Comparison of ENCODE assay signal across 8 cellular contexts in the genomic region with DNA sequence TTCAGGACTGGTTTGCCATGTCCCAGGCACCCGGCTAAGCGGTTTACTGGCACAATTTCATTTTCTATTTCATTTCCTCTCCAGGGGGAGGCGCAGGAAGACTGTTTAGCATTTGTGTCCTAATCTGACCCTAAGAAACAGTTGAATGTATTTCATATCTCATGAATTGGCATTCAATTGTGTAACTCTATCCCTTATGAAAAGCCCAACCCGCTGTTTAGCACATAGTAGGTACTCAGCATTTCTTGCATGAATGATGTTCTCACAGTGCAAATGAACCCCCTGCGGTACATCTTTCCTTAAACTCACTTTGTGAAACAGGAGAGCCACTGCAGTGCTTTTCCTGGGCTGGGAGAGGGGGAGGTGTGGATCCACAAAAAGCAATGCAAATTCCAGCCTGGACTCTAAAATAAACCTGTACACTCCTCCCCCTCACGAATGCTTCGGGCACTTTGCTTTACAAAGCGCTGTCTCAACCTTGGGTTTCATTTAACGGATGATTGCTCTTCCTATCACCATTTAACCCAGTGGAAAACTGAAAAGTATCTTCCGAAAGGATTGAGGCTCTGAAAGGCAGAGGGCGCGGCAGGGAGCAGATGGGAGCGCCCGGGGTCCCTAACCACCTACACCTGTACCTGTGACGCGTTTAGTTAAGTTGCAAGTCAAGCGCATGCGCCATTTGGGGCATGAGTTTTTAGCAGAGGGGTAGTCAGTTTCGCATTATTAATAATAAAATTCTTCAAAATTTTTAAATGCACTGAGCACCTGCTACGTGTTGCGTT. TPM values are rescaled to one million over a fixed set of nuclear protein-coding genes. Genes with fewer than 3 reads are reported as not detected.
A peak's percentile ranks its signal among the peaks of the same experiment; 100 is the strongest.
DNase-seq lines count a peak whose midpoint lies in the region; ATAC-seq and TF ChIP-seq lines count a peak whose summit lies in the region.

No MANE protein-coding gene starts in this region.

- H3K27me3 ChIP-seq in PC-9 (ENCODE audit: insufficient read depth, low read depth), result no peaks in the 10 kb centered on the region

- H3K36me3 Mint-ChIP-seq in activated naive CD4-positive, alpha-beta T cell treated with anti-CD3 and anti-CD28 coated beads, Interleukin-2, amount 50 U/mL, for 72 hours, result peaks cover 38 to 42% of the 10 kb centered on the region in 2 donors

- peak; percentile 30 to 37 for ATAC-seq in activated naive CD4-positive, alpha-beta T cell treated with anti-CD3 and anti-CD28 coated beads, Interleukin-2, amount 50 U/mL, for 72 hours
- ATAC-seq in omental fat pad (ENCODE audit: low FRiP score) (peak; percentile 32), GM21367 (IDR thresholded peaks at IDR 0.05; ENCODE audit: unreplicated experiment) (no peak), GM18502 (IDR thresholded peaks at IDR 0.05; ENCODE audit: poor library complexity, unreplicated experiment) (no peak)

- CTCF ChIA-PET in PC-9 (lab: Charles Lee), result interaction anchor here (0.6 to 1.1 kb wide), 2 partner anchors 72 to 207 kb away, joined by 3 to 4 read pairs; no protein-coding TSS in a partner anchor

- BruUV-seq in PC-9 (replicated peaks; lab: Mats Ljungman, UMichigan), result no TSS peak

- peak overlapping the region; percentile 52 for H3K27ac ChIP-seq in PC-9

- no peak overlapping the region; the same call in 1 of the 2 replicates for H2AFZ ChIP-seq in PC-9

- intact Hi-C loops in PC-9 (cut with micrococcal nuclease; ENCODE audit: unreplicated experiment), result loop anchor here (1.0 to 5.0 kb wide), 5 partner anchors 18 to 391 kb away; no protein-coding TSS in a partner anchor

- peak overlapping the region; percentile 82 for H3K4me3 ChIP-seq in LNCaP clone FGC (ENCODE audit: low read depth, low read length)
- H3K4me3 ChIP-seq in PC-9, result peak overlapping the region; percentile 91

- TF ChIP-seq CTCF in LNCaP clone FGC (IDR thresholded peaks at IDR 0.05; ENCODE audit: control insufficient read depth, extremely low read depth, insufficient read depth) (peak; percentile 72), PC-9 (conservative IDR thresholded peaks at IDR 0.05) (peak; percentile 59; the same call in 1 of the 2 replicates), omental fat pad (IDR thresholded peaks at IDR 0.05) (no peak)

- H3K9me3 ChIP-seq in PC-9 (ENCODE audit: insufficient read depth, low read depth), result no peaks in the 10 kb centered on the region

- H3K79me2 ChIP-seq in PC-9 (ENCODE audit: low read depth), result peaks cover 38% of the 10 kb centered on the region

- H3K9me2 ChIP-seq in PC-9 (ENCODE audit: insufficient read depth), result no peaks in the 10 kb centered on the region

- DNase-seq in DMS79 treated with DMSO at 0.1 percent for 48 hours (lab: John Stamatoyannopoulos, UW) (peak; percentile 88), LNCaP clone FGC (ENCODE audit: low read depth) (peak; percentile 79), PC-9 (peak; percentile 57 to 70), glomerular visceral epithelial cell (ENCODE audit: extremely low spot score) (peak; percentile 70), omental fat pad (ENCODE audit: low spot score) (no peak)
- DNase-seq in activated naive CD4-positive, alpha-beta T cell treated with anti-CD3 and anti-CD28 coated beads, Interleukin-2, amount 50 U/mL, for 72 hours (ENCODE audit: low spot score in 2 of 2), result peak in 1 of 2 donors; percentile 65

- H3K9me3 Mint-ChIP-seq in activated naive CD4-positive, alpha-beta T cell treated with anti-CD3 and anti-CD28 coated beads, Interleukin-2, amount 50 U/mL, for 72 hours, result peaks cover 3 to 5% of the 10 kb centered on the region in 2 donors

- H3K4me1 ChIP-seq in PC-9 (replicated peaks; ENCODE audit: insufficient read depth), result peaks cover 23% of the 10 kb centered on the region

- H3K27ac Mint-ChIP-seq in activated naive CD4-positive, alpha-beta T cell treated with anti-CD3 and anti-CD28 coated beads, Interleukin-2, amount 50 U/mL, for 72 hours, result peak overlapping the region; percentile 96 to 98

- peaks cover 18% of the 10 kb centered on the region for H3K36me3 ChIP-seq in PC-9 (ENCODE audit: low read depth)

- peaks cover 35% of the 10 kb centered on the region for H4K20me1 ChIP-seq in PC-9 (ENCODE audit: insufficient read depth)

- POLR2A ChIA-PET in PC-9 (lab: Charles Lee; ENCODE audit: unreplicated experiment), result no interaction called here

- H3K4me2 ChIP-seq in PC-9, result peak overlapping the region; percentile 89

- H3F3A ChIP-seq in PC-9 (ENCODE audit: insufficient read depth, low read depth), result peaks cover 57% of the 10 kb centered on the region

RNA-seq across cellular contexts. Expression of gene EEF2, which starts 1.2 kb away (rescaled TPM):
- total RNA-seq in PC-9 (2021), result 1,471 and 1,742 TPM in 2 replicates
- 1,000 to 10,000 TPM; 3,216 to 3,705 TPM for total RNA-seq in activated naive CD4-positive, alpha-beta T cell treated with anti-CD3 and anti-CD28 coated beads, Interleukin-2, amount 50 U/mL, for 72 hours
- 1,000 to 10,000 TPM; 1,922 to 2,283 (median 2,030) TPM for total RNA-seq in omental fat pad

RNA-seq across cellular contexts. Expression of gene DAPK3, which starts 15.6 kb away (rescaled TPM):
- total RNA-seq in PC-9 (2021) (38.1 and 46.5 TPM in 2 replicates), omental fat pad (10 to 100 TPM; 40.7 to 71.7 (median 56.9) TPM)
- total RNA-seq in activated naive CD4-positive, alpha-beta T cell treated with anti-CD3 and anti-CD28 coated beads, Interleukin-2, amount 50 U/mL, for 72 hours, result 10 to 100 TPM; 28.4 to 61.4 TPM

RNA-seq across cellular contexts. Expression of gene PIAS4, which starts 21.1 kb away (rescaled TPM):
- 25.5 and 26.5 TPM in 2 replicates for total RNA-seq in PC-9 (2021)
- total RNA-seq in activated naive CD4-positive, alpha-beta T cell treated with anti-CD3 and anti-CD28 coated beads, Interleukin-2, amount 50 U/mL, for 72 hours, result 10 to 100 TPM; 28.0 to 30.6 TPM
- total RNA-seq in omental fat pad, result 10 to 100 TPM; 10.6 to 21.6 (median 11.2) TPM

RNA-seq across cellular contexts. Expression of gene NMRK2, which starts 53.6 kb away (rescaled TPM):
- total RNA-seq in PC-9 (2021) (not detected in 2 replicates), omental fat pad (not detected)
- total RNA-seq in activated naive CD4-positive, alpha-beta T cell treated with anti-CD3 and anti-CD28 coated beads, Interleukin-2, amount 50 U/mL, for 72 hours, result not detected

Comparison
In these comparisons a context has a peak if more than half of its experiments do, and no peak if none do; other contexts are left out.
1. CTCF ChIP-seq: peak in LNCaP clone FGC (single experiment) and PC-9 (single experiment); none in omental fat pad (0 of 3).
2. ATAC-seq: peak in activated naive CD4-positive, alpha-beta T cell treated with anti-CD3 and anti-CD28 coated beads, Interleukin-2, amount 50 U/mL, for 72 hours (2 of 2) and omental fat pad (single experiment); none in GM21367 (single experiment) and GM18502 (single experiment).